Comparison of ENCODE assay signal across 1 cellular context in genomic region chr10:112990271-112990670, GRCh38.
TF ChIP-seq lines count a peak whose summit lies in the region.

No MANE protein-coding gene starts in this region.

TF ChIP-seq in GM23338, 12 proteins besides CTCF, POLR2A, EP300 and RAD21 (continued from another document):
- TF ChIP-seq, protein P1, sequence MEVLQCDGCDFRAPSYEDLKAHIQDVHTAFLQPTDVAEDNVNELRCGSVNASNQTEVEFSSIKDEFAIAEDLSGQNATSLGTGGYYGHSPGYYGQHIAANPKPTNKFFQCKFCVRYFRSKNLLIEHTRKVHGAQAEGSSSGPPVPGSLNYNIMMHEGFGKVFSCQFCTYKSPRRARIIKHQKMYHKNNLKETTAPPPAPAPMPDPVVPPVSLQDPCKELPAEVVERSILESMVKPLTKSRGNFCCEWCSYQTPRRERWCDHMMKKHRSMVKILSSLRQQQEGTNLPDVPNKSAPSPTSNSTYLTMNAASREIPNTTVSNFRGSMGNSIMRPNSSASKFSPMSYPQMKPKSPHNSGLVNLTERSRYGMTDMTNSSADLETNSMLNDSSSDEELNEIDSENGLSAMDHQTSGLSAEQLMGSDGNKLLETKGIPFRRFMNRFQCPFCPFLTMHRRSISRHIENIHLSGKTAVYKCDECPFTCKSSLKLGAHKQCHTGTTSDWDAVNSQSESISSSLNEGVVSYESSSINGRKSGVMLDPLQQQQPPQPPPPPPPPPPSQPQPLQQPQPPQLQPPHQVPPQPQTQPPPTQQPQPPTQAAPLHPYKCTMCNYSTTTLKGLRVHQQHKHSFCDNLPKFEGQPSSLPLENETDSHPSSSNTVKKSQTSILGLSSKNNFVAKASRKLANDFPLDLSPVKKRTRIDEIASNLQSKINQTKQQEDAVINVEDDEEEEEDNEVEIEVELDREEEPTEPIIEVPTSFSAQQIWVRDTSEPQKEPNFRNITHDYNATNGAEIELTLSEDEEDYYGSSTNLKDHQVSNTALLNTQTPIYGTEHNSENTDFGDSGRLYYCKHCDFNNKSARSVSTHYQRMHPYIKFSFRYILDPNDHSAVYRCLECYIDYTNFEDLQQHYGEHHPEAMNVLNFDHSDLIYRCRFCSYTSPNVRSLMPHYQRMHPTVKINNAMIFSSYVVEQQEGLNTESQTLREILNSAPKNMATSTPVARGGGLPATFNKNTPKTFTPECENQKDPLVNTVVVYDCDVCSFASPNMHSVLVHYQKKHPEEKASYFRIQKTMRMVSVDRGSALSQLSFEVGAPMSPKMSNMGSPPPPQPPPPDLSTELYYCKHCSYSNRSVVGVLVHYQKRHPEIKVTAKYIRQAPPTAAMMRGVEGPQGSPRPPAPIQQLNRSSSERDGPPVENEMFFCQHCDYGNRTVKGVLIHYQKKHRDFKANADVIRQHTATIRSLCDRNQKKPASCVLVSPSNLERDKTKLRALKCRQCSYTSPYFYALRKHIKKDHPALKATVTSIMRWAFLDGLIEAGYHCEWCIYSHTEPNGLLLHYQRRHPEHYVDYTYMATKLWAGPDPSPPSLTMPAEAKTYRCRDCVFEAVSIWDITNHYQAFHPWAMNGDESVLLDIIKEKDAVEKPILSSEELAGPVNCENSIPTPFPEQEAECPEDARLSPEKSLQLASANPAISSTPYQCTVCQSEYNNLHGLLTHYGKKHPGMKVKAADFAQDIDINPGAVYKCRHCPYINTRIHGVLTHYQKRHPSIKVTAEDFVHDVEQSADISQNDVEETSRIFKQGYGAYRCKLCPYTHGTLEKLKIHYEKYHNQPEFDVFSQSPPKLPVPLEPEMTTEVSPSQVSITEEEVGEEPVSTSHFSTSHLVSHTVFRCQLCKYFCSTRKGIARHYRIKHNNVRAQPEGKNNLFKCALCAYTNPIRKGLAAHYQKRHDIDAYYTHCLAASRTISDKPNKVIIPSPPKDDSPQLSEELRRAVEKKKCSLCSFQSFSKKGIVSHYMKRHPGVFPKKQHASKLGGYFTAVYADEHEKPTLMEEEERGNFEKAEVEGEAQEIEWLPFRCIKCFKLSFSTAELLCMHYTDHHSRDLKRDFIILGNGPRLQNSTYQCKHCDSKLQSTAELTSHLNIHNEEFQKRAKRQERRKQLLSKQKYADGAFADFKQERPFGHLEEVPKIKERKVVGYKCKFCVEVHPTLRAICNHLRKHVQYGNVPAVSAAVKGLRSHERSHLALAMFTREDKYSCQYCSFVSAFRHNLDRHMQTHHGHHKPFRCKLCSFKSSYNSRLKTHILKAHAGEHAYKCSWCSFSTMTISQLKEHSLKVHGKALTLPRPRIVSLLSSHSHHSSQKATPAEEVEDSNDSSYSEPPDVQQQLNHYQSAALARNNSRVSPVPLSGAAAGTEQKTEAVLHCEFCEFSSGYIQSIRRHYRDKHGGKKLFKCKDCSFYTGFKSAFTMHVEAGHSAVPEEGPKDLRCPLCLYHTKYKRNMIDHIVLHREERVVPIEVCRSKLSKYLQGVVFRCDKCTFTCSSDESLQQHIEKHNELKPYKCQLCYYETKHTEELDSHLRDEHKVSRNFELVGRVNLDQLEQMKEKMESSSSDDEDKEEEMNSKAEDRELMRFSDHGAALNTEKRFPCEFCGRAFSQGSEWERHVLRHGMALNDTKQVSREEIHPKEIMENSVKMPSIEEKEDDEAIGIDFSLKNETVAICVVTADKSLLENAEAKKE (CRISPR knock-in tag; IDR thresholded peaks at IDR 0.05) = no peak
